33 cellular contexts compared by ENCODE assay signal in the genomic region with DNA sequence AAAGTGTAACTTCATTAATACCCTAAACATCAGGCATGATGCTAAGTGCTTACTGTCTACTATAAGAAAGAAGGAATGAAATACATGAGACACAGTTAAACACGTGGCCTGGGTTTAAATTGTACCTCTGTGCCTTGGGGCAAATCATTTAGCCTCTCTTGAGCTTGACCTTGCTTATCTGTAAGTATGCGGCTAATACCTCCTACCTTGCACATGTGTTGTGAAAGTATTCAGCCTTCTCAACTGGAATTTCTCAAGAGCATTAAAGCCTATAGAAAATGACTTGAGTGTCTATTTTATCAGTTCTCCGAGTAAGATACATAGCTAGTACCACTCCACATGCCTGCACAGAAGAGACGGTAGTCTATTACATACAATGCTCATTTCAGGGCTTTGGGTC. TPM values are rescaled to one million over a fixed set of nuclear protein-coding genes. Genes with fewer than 3 reads are reported as not detected.
A peak's percentile ranks its signal among the peaks of the same experiment; 100 is the strongest.
DNase-seq lines count a peak whose midpoint lies in the region; ATAC-seq, FAIRE-seq and TF ChIP-seq lines count a peak whose summit lies in the region.
"Had no signal": no experiment of that assay in that cellular context is flagged by ENCODE, and none has a peak within 500 bp of the region (broad histone marks: within the 10 kb centered on the region; RNA-seq: fewer than 3 reads in every experiment).

No MANE protein-coding gene starts in this region.

- DNase-seq in A549 (ENCODE audit: low read depth in 1 of 2, low spot score in 1 of 2) (no peak), HTR-8/SVneo (ENCODE audit: insufficient read length, low spot score) (no peak), amniotic epithelial cell (ENCODE audit: low read depth) (peak; percentile 56), trophoblast cell (peak; percentile 37 to 74), activated T-cell treated with anti-CD3 and anti-CD28 coated beads for 4 hours (no peak), GM19240 (ENCODE audit: insufficient read length, low spot score) (no peak)
- DNase-seq in activated CD4-positive, alpha-beta T cell treated with anti-CD3 and anti-CD28 coated beads, Interleukin-2, amount 50 U/mL, for 48 hours = no peak
- DNase-seq: 8988T; ACHN; AML-193; BE2C; C1 segment of cervical spinal cord; Caco-2; Calu3; CD4-positive, alpha-beta memory T cell; CD4-positive, alpha-beta T cell; CD4-positive, CD25-positive, alpha-beta regulatory T cell; CD8-positive, alpha-beta memory T cell; CD8-positive, alpha-beta T cell; COR-L47; DMS 273 treated with DMSO at 0.1 percent for 48 hours; DMS153; DMS53; DMS79; DMS79 treated with DMSO at 0.1 percent for 48 hours; DND-41 had no signal

- TF ChIP-seq RAD21 in A549 (conservative IDR thresholded peaks at IDR 0.05 in 1 of 2, IDR thresholded peaks at IDR 0.05 in 1 of 2) = no peak

- H3K79me2 ChIP-seq in trophoblast cell (ENCODE audit: control insufficient read depth, insufficient read depth, low read length, poor library complexity) = no peaks in the 10 kb centered on the region

- H2BK120ac ChIP-seq in trophoblast cell (ENCODE audit: insufficient read depth, low read length, poor library complexity) = no peak overlapping the region

- peaks cover 8 to 13% of the 10 kb centered on the region in 2 experiments for H3K36me3 ChIP-seq in trophoblast cell (ENCODE audit: control insufficient read depth in 1 of 2, insufficient read depth in 2 of 2, low read length in 2 of 2)
- H3K36me3 ChIP-seq: BLaER1 had no signal

- H4K91ac ChIP-seq in trophoblast cell (ENCODE audit: low read depth, low read length) = no peak overlapping the region

- H3K4ac ChIP-seq in trophoblast cell (ENCODE audit: low read depth, low read length) = no peak overlapping the region

- 88% methylated on average over 4 of the region's 4 CpGs for WGBS in A549 (ENCODE audit: missing lambda C conversion rate)
- WGBS in trophoblast cell (ENCODE audit: extremely low coverage, insufficient coverage, insufficient read length) = no CpG with 5 or more reads among the region's 4 CpGs

- POLR2A ChIA-PET in A549 (lab: Yijun Ruan, JAX) = no interaction called here

- FAIRE-seq in A549 (lab: Jason Lieb, UNC) (peak; percentile 79), HTR-8/SVneo (lab: Jason Lieb, UNC) (peak; percentile 72)
- FAIRE-seq: A204.1, D721Med had no signal

- no peaks in the 10 kb centered on the region for H3K79me1 ChIP-seq in trophoblast cell (ENCODE audit: low read length)

- no peak overlapping the region for H2BK12ac ChIP-seq in trophoblast cell (ENCODE audit: low read length)

- H3K27me3 ChIP-seq in trophoblast cell (ENCODE audit: insufficient read depth, low read length) = no peaks in the 10 kb centered on the region
- H3K27me3 ChIP-seq: BE2C; BLaER1; BLaER1 treated with 17β-estradiol and CSF1 and Interleukin-3, amounts not matched to agents 10 nM and 100 nM had no signal

- no peak for TF ChIP-seq EP300 in A549 (IDR thresholded peaks at IDR 0.05)

- H3K4me3 ChIP-seq in A549 = no peak overlapping the region
- H3K4me3 ChIP-seq in trophoblast cell (ENCODE audit: low read depth, low read length) = no peak overlapping the region
- H3K4me3 ChIP-seq: BLaER1; BLaER1 treated with 17β-estradiol and CSF1 and Interleukin-3, amounts not matched to agents 10 nM and 100 nM had no signal

- H3K18ac ChIP-seq in trophoblast cell (ENCODE audit: low read length) = no peak overlapping the region

- H3K9ac ChIP-seq in trophoblast cell (ENCODE audit: low read length) = no peak overlapping the region
- H3K9ac ChIP-seq: BLaER1; BLaER1 treated with 17β-estradiol and CSF1 and Interleukin-3, amounts not matched to agents 10 nM and 100 nM had no signal

- no peak overlapping the region for H2BK5ac ChIP-seq in trophoblast cell (ENCODE audit: low read depth, low read length, poor library complexity)

- no peak overlapping the region for H2AFZ ChIP-seq in trophoblast cell (ENCODE audit: insufficient read depth, low read length, poor library complexity)

- H4K12ac ChIP-seq in trophoblast cell (ENCODE audit: low read depth, low read length) = no peak overlapping the region

- H3K9me3 ChIP-seq in A549 = no peaks in the 10 kb centered on the region
- no peaks in the 10 kb centered on the region for H3K9me3 ChIP-seq in trophoblast cell (ENCODE audit: insufficient read depth, low read depth, low read length)
- H3K9me3 ChIP-seq: BE2C, BLaER1, Caco-2 had no signal

- TF ChIP-seq POLR2A in A549 (IDR thresholded peaks at IDR 0.05; ENCODE audit: low read length) = no peak

- no peak for ATAC-seq in A549
- no peak for ATAC-seq in GM21529 (IDR thresholded peaks at IDR 0.05; ENCODE audit: unreplicated experiment)
- ATAC-seq: CD8-positive, alpha-beta T cell had no signal

- H4K8ac ChIP-seq in trophoblast cell (ENCODE audit: low read depth, low read length) = no peak overlapping the region

- no peak overlapping the region for H3K23ac ChIP-seq in trophoblast cell (ENCODE audit: low read length)

- H3K14ac ChIP-seq in trophoblast cell (ENCODE audit: low read length) = no peak overlapping the region

- H3K4me2 ChIP-seq in A549 = no peak overlapping the region
- H3K4me2 ChIP-seq in trophoblast cell (ENCODE audit: low read length) = no peak overlapping the region
- H3K4me2 ChIP-seq: BLaER1; BLaER1 treated with 17β-estradiol and CSF1 and Interleukin-3, amounts not matched to agents 10 nM and 100 nM had no signal

- no peak overlapping the region for H3K27ac ChIP-seq in A549
- H3K27ac ChIP-seq in trophoblast cell (ENCODE audit: low read depth, low read length) = no peak overlapping the region
- H3K27ac ChIP-seq: 22Rv1; BLaER1; BLaER1 treated with 17β-estradiol and CSF1 and Interleukin-3, amounts not matched to agents 10 nM and 100 nM; C4-2B had no signal

- no peak for TF ChIP-seq CTCF in A549 (IDR thresholded peaks at IDR 0.05)

- H3K4me1 ChIP-seq in A549 (no peaks in the 10 kb centered on the region), trophoblast cell (ENCODE audit: control insufficient read depth in 1 of 2, insufficient read depth in 2 of 2, low read length in 2 of 2) (no peaks in the 10 kb centered on the region)
- H3K4me1 ChIP-seq: BE2C, BLaER1, Caco-2 had no signal

- no peak overlapping the region for H2AK5ac ChIP-seq in trophoblast cell (ENCODE audit: low read length)

- CTCF ChIA-PET in A549 (lab: Yijun Ruan, JAX) = interaction anchor here (1.0 kb wide), 1 partner anchor 8 kb away, joined by 3 read pairs; no protein-coding TSS in a partner anchor

TF ChIP-seq in A549, 52 proteins besides CTCF, POLR2A, EP300 and RAD21 (continues in another document):
- TF ChIP-seq TFCP2L1 (CRISPR knock-in tag; IDR thresholded peaks at IDR 0.05) = no peak
- no peak for TF ChIP-seq NR3C1 (IDR thresholded peaks at IDR 0.05)
- TF ChIP-seq RCOR1 (IDR thresholded peaks at IDR 0.05; ENCODE audit: low read depth, low read length) = no peak
- no peak for TF ChIP-seq MAZ (IDR thresholded peaks at IDR 0.05; ENCODE audit: borderline replicate concordance, low read depth, low read length)
- TF ChIP-seq KDM5A (IDR thresholded peaks at IDR 0.05) = no peak
- TF ChIP-seq, protein P1, sequence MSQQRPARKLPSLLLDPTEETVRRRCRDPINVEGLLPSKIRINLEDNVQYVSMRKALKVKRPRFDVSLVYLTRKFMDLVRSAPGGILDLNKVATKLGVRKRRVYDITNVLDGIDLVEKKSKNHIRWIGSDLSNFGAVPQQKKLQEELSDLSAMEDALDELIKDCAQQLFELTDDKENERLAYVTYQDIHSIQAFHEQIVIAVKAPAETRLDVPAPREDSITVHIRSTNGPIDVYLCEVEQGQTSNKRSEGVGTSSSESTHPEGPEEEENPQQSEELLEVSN (IDR thresholded peaks at IDR 0.05; ENCODE audit: borderline replicate concordance, low read depth) = no peak
- TF ChIP-seq, protein P2, sequence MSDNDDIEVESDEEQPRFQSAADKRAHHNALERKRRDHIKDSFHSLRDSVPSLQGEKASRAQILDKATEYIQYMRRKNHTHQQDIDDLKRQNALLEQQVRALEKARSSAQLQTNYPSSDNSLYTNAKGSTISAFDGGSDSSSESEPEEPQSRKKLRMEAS (IDR thresholded peaks at IDR 0.05) = no peak
- no peak for TF ChIP-seq KDM1A (IDR thresholded peaks at IDR 0.05; ENCODE audit: low read depth)
- TF ChIP-seq CEBPB (IDR thresholded peaks at IDR 0.05) = no peak
- TF ChIP-seq, protein P3, sequence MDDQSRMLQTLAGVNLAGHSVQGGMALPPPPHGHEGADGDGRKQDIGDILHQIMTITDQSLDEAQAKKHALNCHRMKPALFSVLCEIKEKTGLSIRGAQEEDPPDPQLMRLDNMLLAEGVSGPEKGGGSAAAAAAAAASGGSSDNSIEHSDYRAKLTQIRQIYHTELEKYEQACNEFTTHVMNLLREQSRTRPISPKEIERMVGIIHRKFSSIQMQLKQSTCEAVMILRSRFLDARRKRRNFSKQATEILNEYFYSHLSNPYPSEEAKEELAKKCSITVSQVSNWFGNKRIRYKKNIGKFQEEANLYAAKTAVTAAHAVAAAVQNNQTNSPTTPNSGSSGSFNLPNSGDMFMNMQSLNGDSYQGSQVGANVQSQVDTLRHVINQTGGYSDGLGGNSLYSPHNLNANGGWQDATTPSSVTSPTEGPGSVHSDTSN (IDR thresholded peaks at IDR 0.05) = no peak
- no peak for TF ChIP-seq RARB (CRISPR knock-in tag; IDR thresholded peaks at IDR 0.05)
- no peak for TF ChIP-seq FOSL2 (IDR thresholded peaks at IDR 0.05)
- no peak for TF ChIP-seq FOSL2 (CRISPR knock-in tag; IDR thresholded peaks at IDR 0.05)
- no peak for TF ChIP-seq HDAC2 (IDR thresholded peaks at IDR 0.05)
- TF ChIP-seq HOXB13 (CRISPR knock-in tag; IDR thresholded peaks at IDR 0.05; ENCODE audit: low read depth) = no peak
- TF ChIP-seq, protein P4, sequence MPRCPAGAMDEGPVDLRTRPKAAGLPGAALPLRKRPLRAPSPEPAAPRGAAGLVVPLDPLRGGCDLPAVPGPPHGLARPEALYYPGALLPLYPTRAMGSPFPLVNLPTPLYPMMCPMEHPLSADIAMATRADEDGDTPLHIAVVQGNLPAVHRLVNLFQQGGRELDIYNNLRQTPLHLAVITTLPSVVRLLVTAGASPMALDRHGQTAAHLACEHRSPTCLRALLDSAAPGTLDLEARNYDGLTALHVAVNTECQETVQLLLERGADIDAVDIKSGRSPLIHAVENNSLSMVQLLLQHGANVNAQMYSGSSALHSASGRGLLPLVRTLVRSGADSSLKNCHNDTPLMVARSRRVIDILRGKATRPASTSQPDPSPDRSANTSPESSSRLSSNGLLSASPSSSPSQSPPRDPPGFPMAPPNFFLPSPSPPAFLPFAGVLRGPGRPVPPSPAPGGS (IDR thresholded peaks at IDR 0.05) = no peak

RNA-seq across cellular contexts. Expression of a gene that starts 10.8 kb away (rescaled TPM):
- polyA plus RNA-seq in A549 (2011; rRNA removed) (44.0 and 47.6 TPM in 2 replicates), A549 (2017; fragmentation: RNase III; extraction: RNeasy Plus Mini Kit Qiagen cat#74134 plus additional on column Dnase treatment) (20.7 to 22.9 TPM (median 21.1 TPM) in 3 replicates)
- polyA plus RNA-seq in A549 (2012; cell fraction: cytosol; rRNA removed) = 18.3 and 20.0 TPM in 2 replicates
- 57.9 and 68.1 TPM in 2 replicates for polyA plus RNA-seq in A549 (2012; cell fraction: nucleus; rRNA removed)
- polyA minus RNA-seq in A549 (2011; rRNA and poly(A)+ RNA removed) = 64.2 and 69.9 TPM in 2 replicates
- 9.4 and 9.7 TPM in 2 replicates for polyA plus RNA-seq in trophoblast cell (2013)

Comparison
In these comparisons a context has a peak if more than half of its experiments do, and no peak if none do; other contexts are left out.
1. DNase-seq: peak in amniotic epithelial cell (single experiment) and trophoblast cell (2 of 2); none in A549 (0 of 2), HTR-8/SVneo (single experiment), activated T-cell treated with anti-CD3 and anti-CD28 coated beads for 4 hours (single experiment), GM19240 (single experiment) and activated CD4-positive, alpha-beta T cell treated with anti-CD3 and anti-CD28 coated beads, Interleukin-2, amount 50 U/mL, for 48 hours (0 of 2).